ENCODE assay signal across 8 cellular contexts in the genomic region with DNA sequence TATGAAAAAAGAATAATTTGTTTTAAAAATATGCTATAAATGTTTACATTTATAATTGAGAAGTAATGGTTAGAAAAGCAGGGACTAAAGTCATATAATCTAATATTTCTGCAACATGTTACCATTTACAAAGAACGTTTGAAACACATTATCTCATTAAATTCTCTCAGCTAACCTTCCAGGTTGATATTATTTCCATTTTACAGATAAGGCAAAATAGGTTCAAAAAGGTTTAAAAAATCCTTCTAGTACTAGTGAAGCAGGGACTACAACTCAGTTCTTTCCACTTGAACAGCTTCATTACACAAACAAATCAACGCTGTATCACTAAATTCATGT. TPM values are rescaled to one million over a fixed set of nuclear protein-coding genes. Genes with fewer than 3 reads are reported as not detected.
DNase-seq lines count a peak whose midpoint lies in the region; ATAC-seq and TF ChIP-seq lines count a peak whose summit lies in the region.

No MANE protein-coding gene starts in this region.

- 0 out of 2 replicates have a peak, but pooled peaks cover 3% of the 10 kb centered on the region for H3K9me3 ChIP-seq in BLaER1
- no peaks in the 10 kb centered on the region for H3K9me3 ChIP-seq in MG63

- no peak for DNase-seq in MG63
- DNase-seq in effector memory CD8-positive, alpha-beta T cell: no peak
- no peak for DNase-seq in neural crest cell (ENCODE audit: low read depth, low spot score)
- no peak for DNase-seq in GM20000 (ENCODE audit: low spot score)
- no peak for DNase-seq in NCI-H2081 (lab: John Stamatoyannopoulos, UW)
- no peak for DNase-seq in activated CD8-positive, alpha-beta memory T cell treated with anti-CD3 and anti-CD28 coated beads, Interleukin-2, amount 50 U/mL, for 4 hours

- ATAC-seq in effector memory CD8-positive, alpha-beta T cell (replicated peaks): no peak
- ATAC-seq in HG02678 (IDR thresholded peaks at IDR 0.05; ENCODE audit: unreplicated experiment): no peak

- peaks cover 4% of the 10 kb centered on the region; the same call in 1 of the 2 replicates for H3K36me3 ChIP-seq in BLaER1
- peaks cover 7% of the 10 kb centered on the region for H3K36me3 ChIP-seq in MG63

- H3K36me3 Mint-ChIP-seq in effector memory CD8-positive, alpha-beta T cell (ENCODE audit: insufficient read depth): peaks cover 2% of the 10 kb centered on the region
- H3K36me3 Mint-ChIP-seq in neural crest cell (ENCODE audit: low read depth): no peaks in the 10 kb centered on the region

- H3K4me3 Mint-ChIP-seq in effector memory CD8-positive, alpha-beta T cell: peak overlapping the region; percentile 96 to 98
- peak overlapping the region; percentile 98 for H3K4me3 Mint-ChIP-seq in neural crest cell

- no peak for TF ChIP-seq CTCF in neural crest cell (conservative IDR thresholded peaks at IDR 0.05)
- no peak for TF ChIP-seq CTCF in GM20000 (IDR thresholded peaks at IDR 0.05; ENCODE audit: extremely low read depth, missing control alignments)

- H3K27me3 ChIP-seq in BLaER1 (no peaks in the 10 kb centered on the region), MG63 (no peaks in the 10 kb centered on the region)

- peak overlapping the region; percentile 66 for H3K27ac ChIP-seq in BLaER1

- no peaks in the 10 kb centered on the region for H3K27me3 Mint-ChIP-seq in effector memory CD8-positive, alpha-beta T cell
- H3K27me3 Mint-ChIP-seq in neural crest cell (ENCODE audit: low read depth): peaks cover 10% of the 10 kb centered on the region

- no peaks in the 10 kb centered on the region for H3K9me3 Mint-ChIP-seq in effector memory CD8-positive, alpha-beta T cell
- H3K9me3 Mint-ChIP-seq in neural crest cell: no peaks in the 10 kb centered on the region

- no peaks in the 10 kb centered on the region for H4K20me1 ChIP-seq in BLaER1

- H3K4me2 ChIP-seq in BLaER1: peak overlapping the region; percentile 81

- peaks cover 27% of the 10 kb centered on the region for H3K4me1 ChIP-seq in BLaER1

- H3K4me1 Mint-ChIP-seq in effector memory CD8-positive, alpha-beta T cell (ENCODE audit: low read depth in 2 of 2): peaks cover 8 to 13% of the 10 kb centered on the region in 2 donors
- H3K4me1 Mint-ChIP-seq in neural crest cell: peaks cover 30% of the 10 kb centered on the region

- H3K4me3 ChIP-seq in BLaER1 (peak overlapping the region; percentile 81), MG63 (peak overlapping the region; percentile 78)

- H3K27ac Mint-ChIP-seq in effector memory CD8-positive, alpha-beta T cell: peak overlapping the region; percentile 87 to 89
- no peak overlapping the region for H3K27ac Mint-ChIP-seq in neural crest cell (ENCODE audit: unreplicated experiment)

- H3K9ac ChIP-seq in BLaER1: peak overlapping the region; percentile 77

RNA-seq across cellular contexts. Expression of a gene that starts 0.9 kb away (rescaled TPM):
- total RNA-seq in MG63 (2014; rRNA removed; shearing (Covaris generic); ENCODE audit: low replicate concordance): 14.7 and 26.0 TPM in 2 replicates
- total RNA-seq in neural crest cell: 32.9 and 36.4 TPM in 2 replicates

RNA-seq across cellular contexts. Expression of a gene that starts 11.4 kb away (rescaled TPM):
- 18.2 and 23.4 TPM in 2 replicates for total RNA-seq in MG63 (2014; rRNA removed; shearing (Covaris generic); ENCODE audit: low replicate concordance)
- 69.6 and 70.0 TPM in 2 replicates for total RNA-seq in neural crest cell
